19 cellular contexts compared by ENCODE assay signal in the genomic region with DNA sequence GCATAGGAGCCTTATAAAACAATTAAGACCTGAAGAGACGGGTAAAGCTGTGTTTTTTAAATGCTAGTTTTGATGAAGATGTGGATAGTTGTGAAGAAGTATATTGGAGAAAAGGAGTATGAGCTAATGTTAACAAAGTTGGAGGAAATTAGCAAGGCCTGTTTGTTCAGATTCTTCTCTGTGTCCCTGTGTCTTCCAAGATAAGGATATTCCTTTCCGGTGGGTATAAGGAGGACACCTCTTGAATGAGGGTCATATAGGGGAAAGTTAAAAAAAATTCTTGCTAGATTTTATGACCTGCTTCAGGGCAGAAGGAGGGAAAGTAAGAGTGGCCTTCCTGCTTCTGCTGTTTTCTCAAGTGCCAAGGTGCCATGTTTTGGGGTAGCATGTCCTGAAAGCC. TPM values are rescaled to one million over a fixed set of nuclear protein-coding genes. Genes with fewer than 3 reads are reported as not detected.
"Had no signal": no experiment of that assay in that cellular context is flagged by ENCODE, and none has a peak within 500 bp of the region (broad histone marks: within the 10 kb centered on the region; RNA-seq: fewer than 3 reads in every experiment).

No MANE protein-coding gene starts in this region.

- DNase-seq: naive thymus-derived CD8-positive, alpha-beta T cell; nephron progenitor cell; nucleus accumbens; pancreas; right cardiac atrium; right lobe of liver; sigmoid colon; small intestine; stimulated activated CD4-positive, alpha-beta T cell treated with anti-CD3 and anti-CD28 coated beads, Interleukin-15, amount 100 ng/mL, for 24 hours; stimulated activated CD4-positive, alpha-beta T cell treated with anti-CD3 and anti-CD28 coated beads, Interleukin-2, amount 100 ng/mL, for 24 hours; stimulated activated CD4-positive, alpha-beta T cell treated with anti-CD3 and anti-CD28 coated beads, Interleukin-2, amount 100 ng/mL, for 48 hours; stimulated activated CD4-positive, alpha-beta T cell treated with anti-CD3 and anti-CD28 coated beads, Interleukin-4, amount 100 ng/mL, for 24 hours; stimulated activated naive B cell treated with anti-CD40 and anti-IgM and Interleukin-4, amounts not matched to agents 10 μg/mL and 1 μg/mL and 100 μg/mL, for 72 hours; stimulated activated naive CD4-positive, alpha-beta T cell treated with Interleukin-2 at 50 U/mL for 16 hours; stomach; thyroid gland; upper lobe of left lung had no signal

RNA-seq across cellular contexts. Expression of a gene that starts 59.0 kb away (rescaled TPM):
- total RNA-seq: naive thymus-derived CD8-positive, alpha-beta T cell; neural crest cell; osteocyte had no signal
